ENCODE assay signal across 24 cellular contexts in the genomic region with DNA sequence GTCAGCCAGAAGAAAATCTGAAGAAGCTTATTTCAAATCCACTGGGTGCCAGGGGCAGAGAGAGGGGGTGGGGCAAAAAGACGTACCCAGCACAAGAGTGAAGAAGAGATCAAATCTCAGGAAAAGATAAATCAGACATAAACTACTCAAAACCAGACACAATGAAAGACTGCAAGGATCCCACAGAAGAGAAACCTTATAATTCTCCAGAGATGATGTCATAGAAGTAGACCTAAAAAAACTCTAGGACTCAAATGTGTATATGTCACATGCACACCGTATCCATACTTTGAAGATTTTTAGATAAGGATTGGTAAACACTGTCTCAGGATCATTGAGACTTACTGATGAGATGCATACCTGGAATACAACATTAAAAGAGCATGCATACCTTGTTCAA.
DNase-seq lines count a peak whose midpoint lies in the region; ATAC-seq and TF ChIP-seq lines count a peak whose summit lies in the region.
"Had no signal": no experiment of that assay in that cellular context is flagged by ENCODE, and none has a peak within 500 bp of the region (broad histone marks: within the 10 kb centered on the region; RNA-seq: fewer than 3 reads in every experiment).

No MANE protein-coding gene starts in this region.

- H3K9me3 Mint-ChIP-seq in activated naive CD4-positive, alpha-beta T cell treated with anti-CD3 and anti-CD28 coated beads, Interleukin-2, amount 50 U/mL, for 72 hours, result no peaks in the 10 kb centered on the region
- H3K9me3 Mint-ChIP-seq in chondrocyte (ENCODE audit: low read depth), result no peaks in the 10 kb centered on the region
- H3K9me3 Mint-ChIP-seq in stimulated activated memory B cell treated with anti-CD40 and anti-IgM and Interleukin-4, amounts not matched to agents 10 μg/mL and 1 μg/mL and 100 μg/mL, for 72 hours, result no peaks in the 10 kb centered on the region
- H3K9me3 Mint-ChIP-seq: natural killer cell treated with Interleukin-12 subunit alpha and Interleukin-12 subunit beta and Interleukin-15 and Interleukin-18, amount 100 ng/mL, for 72 hours had no signal

- H3K27me3 Mint-ChIP-seq in chondrocyte (ENCODE audit: low read depth), result no peaks in the 10 kb centered on the region
- no peaks in the 10 kb centered on the region for H3K27me3 Mint-ChIP-seq in stimulated activated memory B cell treated with anti-CD40 and anti-IgM and Interleukin-4, amounts not matched to agents 10 μg/mL and 1 μg/mL and 100 μg/mL, for 72 hours

- H3K27me3 ChIP-seq in OCI-LY3 (ENCODE audit: low read depth, low read length) (no peaks in the 10 kb centered on the region), upper lobe of right lung (no peaks in the 10 kb centered on the region)
- H3K27me3 ChIP-seq: pancreas, right atrium auricular region, upper lobe of left lung had no signal

- H3K27ac ChIP-seq in OCI-LY3 (ENCODE audit: low read length), result peak overlapping the region; percentile 95; the same call in 1 of the 2 replicates
- no peak overlapping the region for H3K27ac ChIP-seq in upper lobe of right lung
- H3K27ac ChIP-seq: epithelial cell of prostate, pancreas, right atrium auricular region, upper lobe of left lung had no signal

- no peak overlapping the region for H2AFZ ChIP-seq in OCI-LY3 (ENCODE audit: low read depth, low read length)

- H3K4me1 Mint-ChIP-seq in chondrocyte (ENCODE audit: low read depth), result peaks cover 49% of the 10 kb centered on the region
- H3K4me1 Mint-ChIP-seq in stimulated activated memory B cell treated with anti-CD40 and anti-IgM and Interleukin-4, amounts not matched to agents 10 μg/mL and 1 μg/mL and 100 μg/mL, for 72 hours, result peaks cover 25% of the 10 kb centered on the region

- H3K36me3 ChIP-seq in OCI-LY3 (replicated peaks; ENCODE audit: low read depth, low read length) (peaks cover 4% of the 10 kb centered on the region), upper lobe of right lung (no peaks in the 10 kb centered on the region)
- H3K36me3 ChIP-seq: HAP-1, pancreas, right atrium auricular region, upper lobe of left lung had no signal

- H3K4me3 ChIP-seq in OCI-LY3 (ENCODE audit: low read length) (no peak overlapping the region), upper lobe of right lung (no peak overlapping the region)
- H3K4me3 ChIP-seq: HAP-1, pancreas, right atrium auricular region, upper lobe of left lung had no signal

- DNase-seq in activated naive CD4-positive, alpha-beta T cell treated with anti-CD3 and anti-CD28 coated beads, Interleukin-2, amount 50 U/mL, for 72 hours (ENCODE audit: low spot score in 2 of 2), result no peak
- no peak for DNase-seq in activated naive CD4-positive, alpha-beta T cell treated with Interleukin-2 at 50 U/mL for 16 hours
- DNase-seq in chondrocyte (ENCODE audit: low spot score) (no peak), upper lobe of right lung (no peak)
- no peak for DNase-seq in activated CD8-positive, alpha-beta memory T cell treated with anti-CD3 and anti-CD28 coated beads for 24 hours
- DNase-seq in NK-92 treated with Interleukin-12 subunit alpha and Interleukin-12 subunit beta, amount 100 ng/mL, for 24 hours (lab: John Stamatoyannopoulos, UW), result no peak
- DNase-seq: activated CD4-positive, alpha-beta T cell treated with anti-CD3 and anti-CD28 coated beads for 4 hours; activated naive CD4-positive, alpha-beta T cell; anterior cingulate cortex; left colon; mesendoderm; NCI-H187 treated with DMSO at 0.1 percent for 48 hours; pancreas; PC-3; SHP77 treated with DMSO at 0.1 percent for 48 hours; T-helper 1 cell; upper lobe of left lung had no signal

- H3K4me2 ChIP-seq in OCI-LY3 (ENCODE audit: low read length), result no peak overlapping the region

- ATAC-seq in activated naive CD4-positive, alpha-beta T cell treated with anti-CD3 and anti-CD28 coated beads, Interleukin-2, amount 50 U/mL, for 72 hours, result peak; percentile 30 to 35
- no peak for ATAC-seq in stimulated activated memory B cell treated with anti-CD40 and anti-IgM and Interleukin-4, amounts not matched to agents 10 μg/mL and 1 μg/mL and 100 μg/mL, for 72 hours
- no peak for ATAC-seq in upper lobe of right lung
- ATAC-seq: left colon; natural killer cell treated with Interleukin-12 subunit alpha and Interleukin-12 subunit beta and Interleukin-15 and Interleukin-18, amount 100 ng/mL, for 72 hours; pancreas; PC-3 had no signal

- H3K27ac Mint-ChIP-seq in activated naive CD4-positive, alpha-beta T cell treated with anti-CD3 and anti-CD28 coated beads, Interleukin-2, amount 50 U/mL, for 72 hours, result peak overlapping the region in 1 of 2 donors; percentile 86
- H3K27ac Mint-ChIP-seq in chondrocyte (ENCODE audit: unreplicated experiment), result peak overlapping the region; percentile 73
- peak overlapping the region; percentile 78 for H3K27ac Mint-ChIP-seq in stimulated activated memory B cell treated with anti-CD40 and anti-IgM and Interleukin-4, amounts not matched to agents 10 μg/mL and 1 μg/mL and 100 μg/mL, for 72 hours

- H3K79me2 ChIP-seq in OCI-LY3 (ENCODE audit: low read length), result no peaks in the 10 kb centered on the region

- H3K4me1 ChIP-seq in OCI-LY3 (ENCODE audit: low read length) (peaks cover 50% of the 10 kb centered on the region), upper lobe of right lung (no peaks in the 10 kb centered on the region)
- H3K4me1 ChIP-seq: HAP-1, pancreas, right atrium auricular region had no signal

- TF ChIP-seq CTCF in OCI-LY3 (IDR thresholded peaks at IDR 0.05; ENCODE audit: low read depth, low read length) (no peak), chondrocyte (IDR thresholded peaks at IDR 0.05) (no peak), upper lobe of right lung (IDR thresholded peaks at IDR 0.05) (no peak)

- no peak overlapping the region for H3K9ac ChIP-seq in OCI-LY3 (ENCODE audit: low read length)
- H3K9ac ChIP-seq: KMS-11 had no signal

- H4K20me1 ChIP-seq in OCI-LY3 (ENCODE audit: insufficient read depth, low read length), result no peaks in the 10 kb centered on the region

- H3K9me3 ChIP-seq in OCI-LY3 (ENCODE audit: insufficient read depth, low read length) (no peaks in the 10 kb centered on the region), upper lobe of right lung (no peaks in the 10 kb centered on the region)
- H3K9me3 ChIP-seq: HAP-1, pancreas, right atrium auricular region, upper lobe of left lung had no signal

- H3K36me3 Mint-ChIP-seq in activated naive CD4-positive, alpha-beta T cell treated with anti-CD3 and anti-CD28 coated beads, Interleukin-2, amount 50 U/mL, for 72 hours, result no peaks in the 10 kb centered on the region
- H3K36me3 Mint-ChIP-seq in chondrocyte (ENCODE audit: low read depth), result no peaks in the 10 kb centered on the region
- no peaks in the 10 kb centered on the region for H3K36me3 Mint-ChIP-seq in stimulated activated memory B cell treated with anti-CD40 and anti-IgM and Interleukin-4, amounts not matched to agents 10 μg/mL and 1 μg/mL and 100 μg/mL, for 72 hours
- H3K36me3 Mint-ChIP-seq: natural killer cell treated with Interleukin-12 subunit alpha and Interleukin-12 subunit beta and Interleukin-15 and Interleukin-18, amount 100 ng/mL, for 72 hours had no signal

- intact Hi-C loops in upper lobe of right lung (cut with DNase I), result no loop called here

- H3K4me3 Mint-ChIP-seq in chondrocyte (ENCODE audit: unreplicated experiment), result no peak overlapping the region
- no peak overlapping the region for H3K4me3 Mint-ChIP-seq in stimulated activated memory B cell treated with anti-CD40 and anti-IgM and Interleukin-4, amounts not matched to agents 10 μg/mL and 1 μg/mL and 100 μg/mL, for 72 hours

Comparison
In these comparisons a context has a peak if more than half of its experiments do, and no peak if none do; other contexts are left out.
1. ATAC-seq: peak in activated naive CD4-positive, alpha-beta T cell treated with anti-CD3 and anti-CD28 coated beads, Interleukin-2, amount 50 U/mL, for 72 hours (2 of 2); none in stimulated activated memory B cell treated with anti-CD40 and anti-IgM and Interleukin-4, amounts not matched to agents 10 μg/mL and 1 μg/mL and 100 μg/mL, for 72 hours (single experiment) and upper lobe of right lung (single experiment).